Comparison of ENCODE assay signal across 8 cellular contexts in the genomic region with DNA sequence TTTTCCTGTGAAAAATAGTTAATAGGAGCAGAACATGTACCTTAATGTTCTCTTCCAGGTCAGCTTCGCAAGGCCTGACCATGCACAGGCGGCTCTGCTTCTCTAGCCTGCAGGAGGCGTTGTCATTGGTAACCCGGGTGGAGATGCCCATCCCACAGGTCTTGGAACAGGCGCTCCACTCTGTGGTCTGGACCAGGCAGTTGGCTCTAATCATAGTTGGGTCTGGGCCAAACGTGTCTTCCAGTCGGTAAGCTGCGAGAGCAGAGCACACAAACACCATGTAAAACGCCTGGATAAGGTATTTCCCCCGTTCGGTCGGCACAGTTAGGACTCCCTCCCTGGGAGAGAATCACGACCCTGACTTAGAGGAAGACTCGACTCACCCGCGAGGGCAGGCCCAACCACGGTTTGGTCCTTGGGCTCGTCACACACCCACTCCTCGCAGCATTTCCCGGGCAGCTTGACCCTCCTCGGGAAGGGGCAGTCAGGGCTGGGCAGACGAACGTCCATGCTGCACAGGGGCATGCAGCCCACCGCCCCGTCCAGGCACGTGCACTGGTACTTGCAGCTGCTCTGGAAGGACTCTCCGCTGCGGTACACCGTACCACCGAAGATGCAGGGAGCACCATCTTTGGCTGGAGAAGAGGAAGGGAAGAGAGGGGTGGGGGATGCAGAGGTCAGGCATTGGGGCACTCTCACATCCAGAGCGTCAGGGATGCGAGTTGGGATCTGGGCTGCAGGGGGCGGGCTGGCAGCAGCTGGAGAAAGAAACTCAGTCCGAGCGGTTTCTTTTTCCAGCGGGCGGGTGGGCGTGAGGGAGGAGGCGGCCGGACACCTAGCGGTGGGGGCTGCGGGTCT. TPM values are rescaled to one million over a fixed set of nuclear protein-coding genes. Genes with fewer than 3 reads are reported as not detected.
DNase-seq lines count a peak whose midpoint lies in the region; ATAC-seq and TF ChIP-seq lines count a peak whose summit lies in the region.

No MANE protein-coding gene starts in this region.

- DNase-seq in HT1080 (ENCODE audit: low read depth), result peak; percentile 85
- peak; percentile 42 for DNase-seq in SK-N-DZ (ENCODE audit: low spot score)
- peak; percentile 83 for DNase-seq in spleen
- no peak for DNase-seq in SIG-M5 treated with dmso at 0.1 percent for 504 hours (lab: John Stamatoyannopoulos, UW; ENCODE audit: unreplicated experiment)

- peak overlapping the region; percentile 49 for H3K9ac ChIP-seq in ES-I3 (ENCODE audit: low read depth, low read length)

- H3K36me3 ChIP-seq in ES-I3 (ENCODE audit: insufficient read depth, low read length), result 0 out of 2 replicates have a peak, but pooled peaks cover 4% of the 10 kb centered on the region
- H3K36me3 ChIP-seq in spleen, result peaks cover 0 to 12% (median 0%) of the 10 kb centered on the region in 6 donors

- peaks cover 63% of the 10 kb centered on the region for H3K27me3 Mint-ChIP-seq in dendritic cell treated with granulocyte-macrophage colony-stimulating factor and Interleukin-4, amounts not matched to agents 40 ng/mL and 50 ng/mL, for 4 days

- no peaks in the 10 kb centered on the region for H3K9me3 ChIP-seq in ES-I3 (ENCODE audit: control insufficient read depth, insufficient read depth, low read length)
- no peaks in the 10 kb centered on the region for H3K9me3 ChIP-seq in spleen

- H3K27me3 ChIP-seq in layer of hippocampus (ENCODE audit: control insufficient read depth, insufficient read depth, low read length) (no peaks in the 10 kb centered on the region), spleen (replicated peaks in 1 of 7) (peaks cover 0 to 54% (median 12%) of the 10 kb centered on the region in 7 donors)

- peak overlapping the region; percentile 55 for H3K4me3 Mint-ChIP-seq in dendritic cell treated with granulocyte-macrophage colony-stimulating factor and Interleukin-4, amounts not matched to agents 40 ng/mL and 50 ng/mL, for 4 days

- no peaks in the 10 kb centered on the region for H3K9me3 Mint-ChIP-seq in dendritic cell treated with granulocyte-macrophage colony-stimulating factor and Interleukin-4, amounts not matched to agents 40 ng/mL and 50 ng/mL, for 4 days

- intact Hi-C loops in dendritic cell treated with granulocyte-macrophage colony-stimulating factor and Interleukin-4, amounts not matched to agents 40 ng/mL and 50 ng/mL, for 4 days (cut with micrococcal nuclease), result no loop called here
- intact Hi-C loops in spleen (cut with DNase I; ENCODE audit: low total_unique reads), result no loop called here

- peaks cover 6% of the 10 kb centered on the region for H3K4me1 Mint-ChIP-seq in dendritic cell treated with granulocyte-macrophage colony-stimulating factor and Interleukin-4, amounts not matched to agents 40 ng/mL and 50 ng/mL, for 4 days (ENCODE audit: low read depth)

- H3K4me1 ChIP-seq in ES-I3 (ENCODE audit: insufficient read depth, low read length), result peaks cover 42% of the 10 kb centered on the region
- H3K4me1 ChIP-seq in spleen, result peaks cover 5 to 45% (median 14%) of the 10 kb centered on the region in 6 donors

- TF ChIP-seq POLR2A in spleen (IDR thresholded peaks at IDR 0.05), result peak in 1 of 3 donors; percentile 18

- H3K27ac Mint-ChIP-seq in dendritic cell treated with granulocyte-macrophage colony-stimulating factor and Interleukin-4, amounts not matched to agents 40 ng/mL and 50 ng/mL, for 4 days, result no peak overlapping the region

- H3K4me3 ChIP-seq in spleen, result peak overlapping the region; percentile 48 to 82 (median 60)

- TF ChIP-seq CTCF in spleen (IDR thresholded peaks at IDR 0.05 in 8 of 11, conservative IDR thresholded peaks at IDR 0.05 in 3 of 11), result peak in 10 of 11 experiments; percentile 20 to 65 (median 48)

- ATAC-seq in GM21529 (IDR thresholded peaks at IDR 0.05; ENCODE audit: unreplicated experiment), result no peak

- WGBS in spleen, 5 donors, result 7 to 11% (median 9%) methylated on average over 33 to 42 of the region's 42 CpGs

- no peaks in the 10 kb centered on the region for H3K36me3 Mint-ChIP-seq in dendritic cell treated with granulocyte-macrophage colony-stimulating factor and Interleukin-4, amounts not matched to agents 40 ng/mL and 50 ng/mL, for 4 days (ENCODE audit: low read depth)

- H3K27ac ChIP-seq in layer of hippocampus (ENCODE audit: low read depth, low read length) (peak overlapping the region; percentile 14), spleen (peak overlapping the region; percentile 60 to 92 (median 88))

RNA-seq across cellular contexts. Expression of a gene that starts 1.0 kb away (rescaled TPM):
- 25.7 and 41.6 TPM in 2 replicates for total RNA-seq in HT1080 (2014; rRNA removed; shearing (Covaris generic))
- polyA plus RNA-seq in HT1080 (2015; cell fraction: cytosol; rRNA removed), result 411 and 567 TPM in 2 replicates
- 1,331 and 1,345 TPM in 2 replicates for polyA plus RNA-seq in HT1080 (2015; cell fraction: nucleus; rRNA removed)
- not detected in 2 replicates for polyA plus RNA-seq in SK-N-DZ (2014; cell fraction: cytosol; rRNA removed)
- polyA plus RNA-seq in SK-N-DZ (2014; cell fraction: nucleus; rRNA removed), result not detected in 2 replicates
- total RNA-seq in spleen, result 100 to 1,000 TPM; 253 to 556 (median 319) TPM
- 100 to 1,000 TPM in 1 of 3 donors, 10 to 100 TPM in 2; 20.6 to 115 (median 74.2) TPM for polyA plus RNA-seq in spleen
